ENCODE assay signal across 1 cellular context in the genomic region with DNA sequence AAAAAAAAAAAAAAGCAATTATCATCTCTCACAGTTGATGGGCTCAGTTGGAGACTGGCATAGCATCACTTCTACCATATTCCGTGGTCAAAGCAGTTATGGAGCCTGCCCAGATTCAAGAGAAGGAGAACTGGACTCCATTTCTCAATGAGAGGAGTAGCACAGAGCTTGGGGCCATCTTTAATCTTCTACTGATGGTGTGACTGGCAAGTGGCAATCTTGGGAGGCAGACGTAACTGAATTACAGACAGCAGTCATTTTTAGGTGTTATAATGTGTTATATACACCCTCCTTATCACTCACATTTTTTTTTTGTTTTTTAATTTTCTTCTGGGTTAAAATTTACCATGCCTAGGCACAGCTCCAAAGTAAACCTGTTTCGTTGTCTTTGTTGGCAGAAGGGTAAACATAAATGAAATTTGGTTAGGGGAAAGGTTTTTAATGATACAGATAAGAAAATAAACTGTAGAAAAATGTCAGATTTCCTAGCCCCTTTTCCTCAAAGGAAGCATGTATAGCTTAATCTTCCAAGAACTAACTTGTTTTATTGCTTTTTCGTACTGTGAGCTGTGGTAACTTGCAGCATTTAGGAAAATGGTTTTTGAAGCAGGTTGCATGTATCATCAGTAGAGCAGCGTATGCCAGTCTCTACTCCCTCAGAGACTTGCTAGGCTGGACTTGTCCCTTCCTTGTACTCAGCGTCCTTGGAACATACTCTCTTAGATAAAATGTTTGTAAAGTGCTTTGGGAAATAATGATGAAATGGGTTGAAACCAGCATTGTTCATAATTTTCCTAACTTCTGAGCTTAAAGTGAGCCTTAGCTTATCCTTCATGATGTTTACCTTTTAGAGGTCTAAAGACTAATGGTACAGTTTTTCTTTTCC.
TF ChIP-seq lines count a peak whose summit lies in the region.

No MANE protein-coding gene starts in this region.

TF ChIP-seq in IMR-90, 13 proteins besides CTCF, POLR2A, EP300 and RAD21 (continued from another document):
- no peak for TF ChIP-seq FOS (IDR thresholded peaks at IDR 0.05; ENCODE audit: low read depth, low read length)
